Comparison of ENCODE assay signal across 12 cellular contexts in the genomic region with DNA sequence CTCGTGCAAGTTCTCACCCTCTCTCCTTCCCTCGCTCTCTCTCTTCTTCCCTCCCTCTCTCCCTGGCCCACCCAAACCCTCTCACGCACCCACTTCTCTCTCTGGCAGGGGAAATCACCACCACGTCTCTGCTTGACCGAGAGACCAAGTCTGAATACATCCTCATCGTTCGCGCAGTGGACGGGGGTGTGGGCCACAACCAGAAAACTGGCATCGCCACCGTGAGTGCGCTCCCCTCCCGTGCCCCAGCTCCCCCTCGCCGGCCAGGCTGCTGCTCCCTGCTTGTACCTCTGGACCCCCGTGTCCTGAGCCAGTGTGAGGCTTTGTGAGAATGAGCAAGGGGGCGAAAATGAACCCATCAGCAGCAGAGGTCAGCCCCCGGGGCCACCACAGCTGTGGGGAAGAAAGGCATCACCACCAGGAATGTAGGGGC. TPM values are rescaled to one million over a fixed set of nuclear protein-coding genes. Genes with fewer than 3 reads are reported as not detected.
DNase-seq lines count a peak whose midpoint lies in the region; ATAC-seq and TF ChIP-seq lines count a peak whose summit lies in the region.
"Had no signal": no experiment of that assay in that cellular context is flagged by ENCODE, and none has a peak within 500 bp of the region (broad histone marks: within the 10 kb centered on the region; RNA-seq: fewer than 3 reads in every experiment).

No MANE protein-coding gene starts in this region.

- H3K9me3 Mint-ChIP-seq in Calu3 (ENCODE audit: low read depth, unreplicated experiment) (no peaks in the 10 kb centered on the region), IgD-negative memory B cell (peaks cover 0 to 2% (median 0%) of the 10 kb centered on the region in 3 donors), memory B cell (no peaks in the 10 kb centered on the region)
- H3K9me3 Mint-ChIP-seq: neural crest cell had no signal

- H3K4me3 Mint-ChIP-seq in Calu3 (ENCODE audit: low read depth, unreplicated experiment) = no peak overlapping the region
- H3K4me3 Mint-ChIP-seq in IgD-negative memory B cell = peak overlapping the region in 2 of 4 donors; percentile 56 to 83
- peak overlapping the region; percentile 52 for H3K4me3 Mint-ChIP-seq in memory B cell
- H3K4me3 Mint-ChIP-seq: neural crest cell had no signal

- intact Hi-C loops in Calu3 (cut with micrococcal nuclease; ENCODE audit: unreplicated experiment) = loop anchor here (10.0 kb wide), 1 partner anchor 121 kb away; no protein-coding TSS in a partner anchor

- H3K4me1 Mint-ChIP-seq in Calu3 (ENCODE audit: low read depth, unreplicated experiment) = peaks cover 8% of the 10 kb centered on the region
- peaks cover 28 to 37% (median 31%) of the 10 kb centered on the region in 3 donors for H3K4me1 Mint-ChIP-seq in IgD-negative memory B cell
- peaks cover 29% of the 10 kb centered on the region for H3K4me1 Mint-ChIP-seq in memory B cell
- H3K4me1 Mint-ChIP-seq: neural crest cell had no signal

- H3K36me3 Mint-ChIP-seq in Calu3 (ENCODE audit: insufficient read depth, unreplicated experiment) = no peaks in the 10 kb centered on the region
- H3K36me3 Mint-ChIP-seq in IgD-negative memory B cell = no peaks in the 10 kb centered on the region
- H3K36me3 Mint-ChIP-seq in memory B cell = no peaks in the 10 kb centered on the region

- H3K27ac Mint-ChIP-seq in Calu3 (ENCODE audit: unreplicated experiment) (peak overlapping the region; percentile 16), IgD-negative memory B cell (peak overlapping the region; percentile 32 to 67 (median 51)), memory B cell (peak overlapping the region; percentile 14)

- DNase-seq in Calu3 (no peak), memory B cell (ENCODE audit: low spot score in 2 of 2) (no peak), glomerular visceral epithelial cell (ENCODE audit: extremely low spot score) (no peak), SKM-1 treated with dmso at 0.1 percent for 144 hours (lab: John Stamatoyannopoulos, UW; ENCODE audit: unreplicated experiment) (no peak), COLO668 (lab: John Stamatoyannopoulos, UW; ENCODE audit: unreplicated experiment) (no peak), midbrain (lab: John Stamatoyannopoulos, UW) (no peak)
- DNase-seq: NCI-H2171 had no signal

- CTCF ChIA-PET in Calu3 (lab: Charles Lee) = interaction anchor here (1.0 kb wide), 1 partner anchor 117 kb away, joined by 3 read pairs; no protein-coding TSS in a partner anchor

- no peak for TF ChIP-seq CTCF in Calu3 (IDR thresholded peaks at IDR 0.05; ENCODE audit: unreplicated experiment)

- H3K27me3 Mint-ChIP-seq in Calu3 (ENCODE audit: unreplicated experiment) (peaks cover 13% of the 10 kb centered on the region), IgD-negative memory B cell (peaks cover 2% of the 10 kb centered on the region), memory B cell (no peaks in the 10 kb centered on the region)

- ATAC-seq in GM19452 (IDR thresholded peaks at IDR 0.05; ENCODE audit: unreplicated experiment) (peak; percentile 4), memory B cell (ENCODE audit: low read depth) (no peak)

- no TSS peak for BruUV-seq in Calu3 (replicated peaks; lab: Mats Ljungman, UMichigan)

RNA-seq across cellular contexts. Expression of gene C10orf105, which starts 25.5 kb away (rescaled TPM):
- total RNA-seq in Calu3 (2022) = not detected in 2 replicates
- not detected for polyA plus RNA-seq in IgD-negative memory B cell
- total RNA-seq: Daoy, HT1080 had no signal
